ENCODE assay signal across 11 cellular contexts in the genomic region with DNA sequence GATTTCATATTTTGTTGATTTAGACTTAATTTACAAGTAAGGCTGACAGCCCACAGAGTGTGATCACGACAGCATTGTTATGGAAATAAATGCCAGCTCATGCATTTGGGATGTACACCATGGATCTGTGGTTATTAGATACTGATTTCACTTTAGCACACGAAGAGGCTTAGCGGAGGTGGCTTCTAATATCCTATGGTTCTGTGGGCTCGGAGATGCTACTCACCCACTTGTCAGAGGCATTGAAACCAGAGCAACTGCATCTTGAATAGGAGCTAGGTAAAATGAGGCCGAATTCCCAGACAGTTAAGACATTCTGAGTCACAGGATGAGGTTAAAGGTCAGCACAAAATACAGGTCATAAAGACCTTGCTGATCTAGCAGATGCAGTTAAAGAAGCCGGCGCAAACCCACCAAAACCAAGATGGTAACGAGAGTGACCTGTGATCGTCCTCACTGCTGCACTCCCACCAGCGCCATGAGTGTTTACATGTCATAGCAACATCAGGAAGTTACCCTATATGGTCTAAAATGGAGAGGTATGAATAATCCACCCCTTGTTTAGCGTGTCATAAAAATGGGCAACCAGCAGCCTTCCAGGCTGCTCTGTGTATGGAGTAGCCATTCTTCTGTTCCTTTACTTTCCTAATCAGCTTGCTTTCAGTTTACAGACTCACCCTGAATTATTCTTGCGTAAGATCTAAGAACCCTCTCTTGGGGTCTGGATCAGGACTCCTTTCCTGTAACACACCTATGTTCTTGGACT.
DNase-seq lines count a peak whose midpoint lies in the region; ATAC-seq, FAIRE-seq and TF ChIP-seq lines count a peak whose summit lies in the region.
"Had no signal": no experiment of that assay in that cellular context is flagged by ENCODE, and none has a peak within 500 bp of the region (broad histone marks: within the 10 kb centered on the region; RNA-seq: fewer than 3 reads in every experiment).

No MANE protein-coding gene starts in this region.

- no peaks in the 10 kb centered on the region for H3K9me3 ChIP-seq in astrocyte (ENCODE audit: insufficient read depth, low read depth, low read length)

- H4K20me1 ChIP-seq in astrocyte (ENCODE audit: insufficient read depth, low read length): no peaks in the 10 kb centered on the region

- H3K27ac Mint-ChIP-seq in astrocyte (ENCODE audit: unreplicated experiment) (peak overlapping the region; percentile 100), natural killer cell (no peak overlapping the region), CD14-positive monocyte (peak overlapping the region in 3 of 7 donors; percentile 13 to 36 (median 14))

- DNase-seq in ACHN (peak; percentile 53), HT1080 (ENCODE audit: low read depth) (peak; percentile 91), astrocyte (ENCODE audit: low read depth) (peak; percentile 100), kidney glomerular epithelial cell (lab: John Stamatoyannopoulos, UW) (peak; percentile 95), natural killer cell (no peak), CD14-positive monocyte (ENCODE audit: low spot score) (no peak)
- DNase-seq in activated CD4-positive, alpha-beta T cell treated with anti-CD3 and anti-CD28 coated beads for 4 hours: no peak

- H3K4me3 Mint-ChIP-seq in astrocyte (ENCODE audit: unreplicated experiment): peak overlapping the region; percentile 79
- no peak overlapping the region for H3K4me3 Mint-ChIP-seq in natural killer cell
- no peak overlapping the region for H3K4me3 Mint-ChIP-seq in CD14-positive monocyte

- in situ Hi-C loops in ACHN (cut with HindIII; ENCODE audit: low pct_ligation_motif_present, low pct_unique_long_range_greater_than_20kb, low sequenced_read_pairs): no loop called here

- H2AFZ ChIP-seq in astrocyte (ENCODE audit: low read depth, low read length): no peak overlapping the region
- H2AFZ ChIP-seq: parathyroid adenoma had no signal

- H3K9me3 Mint-ChIP-seq in astrocyte (ENCODE audit: unreplicated experiment) (no peaks in the 10 kb centered on the region), natural killer cell (no peaks in the 10 kb centered on the region), CD14-positive monocyte (no peaks in the 10 kb centered on the region)

- FAIRE-seq in astrocyte (lab: Jason Lieb, UNC): peak; percentile 73
- FAIRE-seq: GM12878 had no signal

- TF ChIP-seq CTCF in astrocyte (IDR thresholded peaks at IDR 0.05; ENCODE audit: insufficient read depth, low read depth, low read length) (no peak), natural killer cell (IDR thresholded peaks at IDR 0.05) (no peak), CD14-positive monocyte (IDR thresholded peaks at IDR 0.05) (no peak)

- no peaks in the 10 kb centered on the region for H3K27me3 Mint-ChIP-seq in astrocyte (ENCODE audit: low read depth, unreplicated experiment)
- H3K27me3 Mint-ChIP-seq in natural killer cell (ENCODE audit: low read depth in 2 of 2): no peaks in the 10 kb centered on the region
- H3K27me3 Mint-ChIP-seq in CD14-positive monocyte (ENCODE audit: low read depth in 3 of 3): no peaks in the 10 kb centered on the region

- no peaks in the 10 kb centered on the region for H3K27me3 ChIP-seq in astrocyte (ENCODE audit: insufficient read depth, low read length)
- H3K27me3 ChIP-seq: BLaER1 treated with 17β-estradiol and CSF1 and Interleukin-3, amounts not matched to agents 10 nM and 100 nM had no signal

- peaks cover 3% of the 10 kb centered on the region for H3K36me3 ChIP-seq in astrocyte (ENCODE audit: insufficient read depth, low read length)

- H3K4me3 ChIP-seq in astrocyte (ENCODE audit: insufficient read depth, low read depth, low read length): no peak overlapping the region
- H3K4me3 ChIP-seq: BLaER1 treated with 17β-estradiol and CSF1 and Interleukin-3, amounts not matched to agents 10 nM and 100 nM; GM12878 had no signal

- H3K4me1 ChIP-seq in astrocyte (ENCODE audit: insufficient read depth, low read length): peaks cover 46% of the 10 kb centered on the region
- H3K4me1 ChIP-seq: parathyroid adenoma had no signal

- intact Hi-C loops in natural killer cell (cut with micrococcal nuclease) (no loop called here), CD14-positive monocyte (cut with micrococcal nuclease) (no loop called here)

- ATAC-seq in natural killer cell: no peak
- no peak for ATAC-seq in HG02973 (IDR thresholded peaks at IDR 0.05; ENCODE audit: unreplicated experiment)

- H3K4me1 Mint-ChIP-seq in astrocyte (ENCODE audit: low read depth, unreplicated experiment): peaks cover 81% of the 10 kb centered on the region
- peaks cover 2 to 19% of the 10 kb centered on the region in 2 donors for H3K4me1 Mint-ChIP-seq in natural killer cell
- peaks cover 2% of the 10 kb centered on the region for H3K4me1 Mint-ChIP-seq in CD14-positive monocyte

- H3K79me2 ChIP-seq in astrocyte (ENCODE audit: insufficient read depth, low read length): peaks cover 84% of the 10 kb centered on the region
- H3K79me2 ChIP-seq: parathyroid adenoma had no signal

- peak overlapping the region; percentile 99 for H3K27ac ChIP-seq in astrocyte (ENCODE audit: low read depth, low read length)
- H3K27ac ChIP-seq: BLaER1 treated with 17β-estradiol and CSF1 and Interleukin-3, amounts not matched to agents 10 nM and 100 nM; parathyroid adenoma had no signal

- peak overlapping the region; percentile 62 for H3K4me2 ChIP-seq in astrocyte (ENCODE audit: low read length)
- H3K4me2 ChIP-seq: BLaER1 treated with 17β-estradiol and CSF1 and Interleukin-3, amounts not matched to agents 10 nM and 100 nM had no signal

- peaks cover 23% of the 10 kb centered on the region for H3K36me3 Mint-ChIP-seq in astrocyte (ENCODE audit: low read depth, unreplicated experiment)
- H3K36me3 Mint-ChIP-seq in natural killer cell: no peaks in the 10 kb centered on the region
- peaks cover 19 to 21% of the 10 kb centered on the region in 2 donors for H3K36me3 Mint-ChIP-seq in CD14-positive monocyte

- H3K9ac ChIP-seq in astrocyte (ENCODE audit: low read length): peak overlapping the region; percentile 83
- H3K9ac ChIP-seq: BLaER1 treated with 17β-estradiol and CSF1 and Interleukin-3, amounts not matched to agents 10 nM and 100 nM; parathyroid adenoma had no signal

Comparison
In these comparisons a context has a peak if more than half of its experiments do, and no peak if none do; other contexts are left out.
1. DNase-seq: peak in ACHN (single experiment), HT1080 (single experiment), astrocyte (single experiment) and kidney glomerular epithelial cell (single experiment); none in natural killer cell (single experiment), CD14-positive monocyte (single experiment) and activated CD4-positive, alpha-beta T cell treated with anti-CD3 and anti-CD28 coated beads for 4 hours (0 of 2).